ENCODE assay signal across 9 cellular contexts in genomic region chr15:75759741-75760520, GRCh38. TPM values are rescaled to one million over a fixed set of nuclear protein-coding genes. Genes with fewer than 3 reads are reported as not detected.
DNase-seq lines count a peak whose midpoint lies in the region; ATAC-seq and TF ChIP-seq lines count a peak whose summit lies in the region.
"Not testable (repeated sequence)": the region's sequence is repeated elsewhere in the genome, so short reads cannot be mapped to it uniquely, and the experiment has no call there.
"Had no signal": no experiment of that assay in that cellular context is flagged by ENCODE, and none has a peak within 500 bp of the region (broad histone marks: within the 10 kb centered on the region; RNA-seq: fewer than 3 reads in every experiment).

No MANE protein-coding gene starts in this region.

- not testable (repeated sequence) for H3K27me3 ChIP-seq in CD4-positive, alpha-beta T cell (ENCODE audit: control insufficient read depth, insufficient read depth, low read length); HL-60 (ENCODE audit: insufficient read depth, poor library complexity, severe bottlenecking)

- H3K9me3 ChIP-seq in CD4-positive, alpha-beta T cell (ENCODE audit: control insufficient read depth, low read length), result not testable (repeated sequence)

- H3K4me3 Mint-ChIP-seq in CD4-positive, alpha-beta T cell, result peak overlapping the region; percentile 89
- H3K4me3 Mint-ChIP-seq in T-cell, result peak overlapping the region; percentile 84 to 87 (median 85)
- peak overlapping the region; percentile 85 for H3K4me3 Mint-ChIP-seq in activated naive CD8-positive, alpha-beta T cell treated with anti-CD3 and anti-CD28 coated beads, Interleukin-2, amount 50 U/mL, for 24 hours
- not testable (repeated sequence) for H3K4me3 Mint-ChIP-seq in natural killer cell treated with Interleukin-12 subunit alpha and Interleukin-12 subunit beta and Interleukin-15 and Interleukin-18, amount 100 ng/mL, for 72 hours
- peak overlapping the region; percentile 88 for H3K4me3 Mint-ChIP-seq in stimulated activated naive CD8-positive, alpha-beta T cell treated with anti-CD3 and anti-CD28 coated beads, Interleukin-15, Interleukin-2, amounts not matched to agents 100 ng/mL and 50 ng/mL, for 24 hours

- not testable (repeated sequence) for DNase-seq in CD4-positive, alpha-beta T cell; HL-60 (ENCODE audit: low read depth in 1 of 2, low spot score in 1 of 2); T-cell; activated naive CD8-positive, alpha-beta T cell treated with anti-CD3 and anti-CD28 coated beads, Interleukin-2, amount 50 U/mL, for 24 hours; natural killer cell treated with Interleukin-12 subunit alpha and Interleukin-12 subunit beta and Interleukin-15 and Interleukin-18, amount 100 ng/mL, for 72 hours (ENCODE audit: low spot score)
- DNase-seq in activated CD8-positive, alpha-beta memory T cell treated with anti-CD3 and anti-CD28 coated beads, Interleukin-2, amount 50 U/mL, for 48 hours, result peak; percentile 37
- peak; percentile 72 for DNase-seq in foreskin melanocyte

- not testable (repeated sequence) for ATAC-seq in CD4-positive, alpha-beta T cell (ENCODE audit: poor library complexity); T-cell (replicated peaks in 1 of 4); activated naive CD8-positive, alpha-beta T cell treated with anti-CD3 and anti-CD28 coated beads, Interleukin-2, amount 50 U/mL, for 24 hours; natural killer cell treated with Interleukin-12 subunit alpha and Interleukin-12 subunit beta and Interleukin-15 and Interleukin-18, amount 100 ng/mL, for 72 hours

- not testable (repeated sequence) for H3K27ac ChIP-seq in CD4-positive, alpha-beta T cell (ENCODE audit: low read depth, low read length)
- peak overlapping the region; percentile 93 for H3K27ac ChIP-seq in HL-60 (replicated peaks)

- POLR2A ChIA-PET in CD4-positive, alpha-beta T cell (lab: Charles Lee), result not testable (repeated sequence)
- POLR2A ChIA-PET in T-cell (lab: Charles Lee), result interaction anchor here in 1 of 2 donors (0.6 kb wide), 1 partner anchor 885 kb away, joined by 3 read pairs; no protein-coding TSS in a partner anchor

- not testable (repeated sequence) for H3K4me3 ChIP-seq in HL-60 (replicated peaks; ENCODE audit: insufficient read depth, low read length)

- H3K36me3 Mint-ChIP-seq in CD4-positive, alpha-beta T cell (ENCODE audit: low read depth); T-cell; activated naive CD8-positive, alpha-beta T cell treated with anti-CD3 and anti-CD28 coated beads, Interleukin-2, amount 50 U/mL, for 24 hours (ENCODE audit: low read depth); natural killer cell treated with Interleukin-12 subunit alpha and Interleukin-12 subunit beta and Interleukin-15 and Interleukin-18, amount 100 ng/mL, for 72 hours; stimulated activated naive CD8-positive, alpha-beta T cell treated with anti-CD3 and anti-CD28 coated beads, Interleukin-15, Interleukin-2, amounts not matched to agents 100 ng/mL and 50 ng/mL, for 24 hours (ENCODE audit: low read depth): not testable (repeated sequence)

- not testable (repeated sequence) for H3K27me3 Mint-ChIP-seq in CD4-positive, alpha-beta T cell; T-cell; activated naive CD8-positive, alpha-beta T cell treated with anti-CD3 and anti-CD28 coated beads, Interleukin-2, amount 50 U/mL, for 24 hours; natural killer cell treated with Interleukin-12 subunit alpha and Interleukin-12 subunit beta and Interleukin-15 and Interleukin-18, amount 100 ng/mL, for 72 hours; stimulated activated naive CD8-positive, alpha-beta T cell treated with anti-CD3 and anti-CD28 coated beads, Interleukin-15, Interleukin-2, amounts not matched to agents 100 ng/mL and 50 ng/mL, for 24 hours

- H3K27ac Mint-ChIP-seq in CD4-positive, alpha-beta T cell; activated naive CD8-positive, alpha-beta T cell treated with anti-CD3 and anti-CD28 coated beads, Interleukin-2, amount 50 U/mL, for 24 hours; stimulated activated naive CD8-positive, alpha-beta T cell treated with anti-CD3 and anti-CD28 coated beads, Interleukin-15, Interleukin-2, amounts not matched to agents 100 ng/mL and 50 ng/mL, for 24 hours: not testable (repeated sequence)
- H3K27ac Mint-ChIP-seq in T-cell, result peak overlapping the region; percentile 81 to 90
- H3K27ac Mint-ChIP-seq in natural killer cell treated with Interleukin-12 subunit alpha and Interleukin-12 subunit beta and Interleukin-15 and Interleukin-18, amount 100 ng/mL, for 72 hours, result peak overlapping the region; percentile 47 to 71

- CTCF ChIA-PET in CD4-positive, alpha-beta T cell (lab: Charles Lee), result interaction anchor here (1.0 kb wide), 1 partner anchor 27 kb away, joined by 3 read pairs; no protein-coding TSS in a partner anchor
- CTCF ChIA-PET in T-cell (lab: Charles Lee), result interaction anchor here in 1 of 2 donors (0.6 kb wide), 1 partner anchor 16 kb away, joined by 3 read pairs; no protein-coding TSS in a partner anchor

- not testable (repeated sequence) for TF ChIP-seq CTCF in CD4-positive, alpha-beta T cell (IDR thresholded peaks at IDR 0.05); HL-60 (IDR thresholded peaks at IDR 0.05; ENCODE audit: insufficient read depth, low read length)

- peaks cover 20% of the 10 kb centered on the region for H3K4me1 Mint-ChIP-seq in CD4-positive, alpha-beta T cell (ENCODE audit: low read depth)
- H3K4me1 Mint-ChIP-seq in T-cell, result peaks cover 6 to 21% (median 15%) of the 10 kb centered on the region in 3 donors
- peaks cover 20% of the 10 kb centered on the region for H3K4me1 Mint-ChIP-seq in activated naive CD8-positive, alpha-beta T cell treated with anti-CD3 and anti-CD28 coated beads, Interleukin-2, amount 50 U/mL, for 24 hours
- peaks cover 12 to 13% of the 10 kb centered on the region in 2 donors for H3K4me1 Mint-ChIP-seq in natural killer cell treated with Interleukin-12 subunit alpha and Interleukin-12 subunit beta and Interleukin-15 and Interleukin-18, amount 100 ng/mL, for 72 hours (ENCODE audit: low read depth in 2 of 2)
- peaks cover 21% of the 10 kb centered on the region for H3K4me1 Mint-ChIP-seq in stimulated activated naive CD8-positive, alpha-beta T cell treated with anti-CD3 and anti-CD28 coated beads, Interleukin-15, Interleukin-2, amounts not matched to agents 100 ng/mL and 50 ng/mL, for 24 hours (ENCODE audit: low read depth)

- not testable (repeated sequence) for H3K9me3 Mint-ChIP-seq in CD4-positive, alpha-beta T cell; T-cell; activated naive CD8-positive, alpha-beta T cell treated with anti-CD3 and anti-CD28 coated beads, Interleukin-2, amount 50 U/mL, for 24 hours; natural killer cell treated with Interleukin-12 subunit alpha and Interleukin-12 subunit beta and Interleukin-15 and Interleukin-18, amount 100 ng/mL, for 72 hours; stimulated activated naive CD8-positive, alpha-beta T cell treated with anti-CD3 and anti-CD28 coated beads, Interleukin-15, Interleukin-2, amounts not matched to agents 100 ng/mL and 50 ng/mL, for 24 hours

- intact Hi-C loops in CD4-positive, alpha-beta T cell (cut with DNase I, micrococcal nuclease), result not testable (repeated sequence)

RNA-seq across cellular contexts. Expression of gene CSPG4, which starts 47.3 kb away (rescaled TPM):
- not detected for total RNA-seq in CD4-positive, alpha-beta T cell
- total RNA-seq in T-cell, result under 1 TPM in 3 of 5 donors, not detected in 2; 0.06 to 0.07 (median 0.06) TPM
- not detected for total RNA-seq in natural killer cell treated with Interleukin-12 subunit alpha and Interleukin-12 subunit beta and Interleukin-15 and Interleukin-18, amount 100 ng/mL, for 72 hours
- total RNA-seq: Calu3 had no signal
